In the genomic region with DNA sequence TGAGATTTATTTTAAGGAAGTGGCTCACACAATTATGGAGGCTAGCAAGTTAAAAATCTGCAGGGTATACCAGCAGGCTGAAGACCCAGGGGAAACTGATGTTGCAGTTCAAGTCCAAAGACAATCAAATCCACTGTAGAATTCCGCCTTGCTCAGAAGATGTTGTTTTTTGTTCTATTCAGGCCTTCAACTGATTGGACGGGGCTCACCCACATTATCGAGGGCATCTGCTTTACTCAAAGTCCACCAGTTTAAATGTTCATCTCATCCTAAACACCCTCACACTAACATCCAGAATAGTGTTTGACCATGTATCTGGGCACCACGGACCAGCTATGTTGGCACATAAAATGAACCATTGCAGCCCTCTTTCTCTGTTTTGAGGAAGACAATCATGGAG, we compare ENCODE assay signal across 11 cellular contexts.
"Had no signal": no experiment of that assay in that cellular context is flagged by ENCODE, and none has a peak within 500 bp of the region (broad histone marks: within the 10 kb centered on the region; RNA-seq: fewer than 3 reads in every experiment).

No MANE protein-coding gene starts in this region.

- H3K36me3 ChIP-seq: HAP-1 had no signal

- H3K4me2 ChIP-seq: GM23338 had no signal

- FAIRE-seq: H1, H54 had no signal

- DNase-seq: GM23248, GOT3, H7, H9, HCEC 1CT, HFFc6 had no signal

- H3K27ac ChIP-seq: GM23248 had no signal

- H3K9me3 ChIP-seq: HAP-1 had no signal

- H2AFZ ChIP-seq: GM23248, GM23338 had no signal

- H3K4me3 ChIP-seq: GM23248, GM23338, HAP-1 had no signal

- H3K9ac ChIP-seq: GM23248 had no signal

- ATAC-seq: GM23338, HCT116 had no signal

- H3K4me1 ChIP-seq: HAP-1 had no signal
